In genomic region chr2:160275646-160276045, GRCh38 we compare ENCODE assay signal across 22 cellular contexts.
DNase-seq lines count a peak whose midpoint lies in the region; ATAC-seq, FAIRE-seq and TF ChIP-seq lines count a peak whose summit lies in the region.
"Had no signal": no experiment of that assay in that cellular context is flagged by ENCODE, and none has a peak within 500 bp of the region (broad histone marks: within the 10 kb centered on the region; RNA-seq: fewer than 3 reads in every experiment).

No MANE protein-coding gene starts in this region.

- no peaks in the 10 kb centered on the region for H3K27me3 ChIP-seq in endodermal cell (ENCODE audit: control insufficient read depth, insufficient read depth, low read length, poor library complexity, severe bottlenecking)
- no peaks in the 10 kb centered on the region for H3K27me3 ChIP-seq in thyroid gland
- H3K27me3 ChIP-seq: right atrium auricular region had no signal

- no peak overlapping the region for H3K9ac ChIP-seq in kidney (ENCODE audit: low read length in 2 of 2)
- H3K9ac ChIP-seq in endodermal cell (ENCODE audit: extremely low read depth, low read length, poor library complexity, severe bottlenecking): no peak overlapping the region

- no peaks in the 10 kb centered on the region for H3K27me3 Mint-ChIP-seq in natural killer cell treated with Interleukin-12 subunit alpha and Interleukin-12 subunit beta and Interleukin-15 and Interleukin-18, amount 100 ng/mL, for 72 hours
- no peaks in the 10 kb centered on the region for H3K27me3 Mint-ChIP-seq in endodermal cell (ENCODE audit: insufficient read depth)
- H3K27me3 Mint-ChIP-seq: activated B cell treated with CpG ODN at 0.5 μM for 24 hours; activated CD8-positive, alpha-beta T cell treated with anti-CD3 and anti-CD28 coated beads for 36 hours had no signal

- FAIRE-seq in A549 (lab: Jason Lieb, UNC) (no peak), kidney (lab: Jason Lieb, UNC) (no peak)
- FAIRE-seq: keratinocyte had no signal

- H3K27ac ChIP-seq in A549 (peak overlapping the region; percentile 43 to 67; a peak in 4 of 6 replicates), kidney (ENCODE audit: low read depth in 2 of 2, low read length in 2 of 2) (peak overlapping the region; percentile 78 to 79), endodermal cell (ENCODE audit: low read depth, low read length) (no peak overlapping the region), thyroid gland (no peak overlapping the region)
- H3K27ac ChIP-seq: right atrium auricular region, SK-N-MC had no signal

- H3K4me2 ChIP-seq in A549: peak overlapping the region; percentile 49

- peaks cover 43% of the 10 kb centered on the region for H3K36me3 Mint-ChIP-seq in natural killer cell treated with Interleukin-12 subunit alpha and Interleukin-12 subunit beta and Interleukin-15 and Interleukin-18, amount 100 ng/mL, for 72 hours
- H3K36me3 Mint-ChIP-seq in endodermal cell (ENCODE audit: low read depth): peaks cover 76% of the 10 kb centered on the region

- no peak for TF ChIP-seq RAD21 in A549 (conservative IDR thresholded peaks at IDR 0.05 in 1 of 2, IDR thresholded peaks at IDR 0.05 in 1 of 2)

- TF ChIP-seq POLR2A in A549 (IDR thresholded peaks at IDR 0.05; ENCODE audit: low read length) (no peak), thyroid gland (IDR thresholded peaks at IDR 0.05) (no peak)

- CTCF ChIA-PET in A549 (lab: Yijun Ruan, JAX): interaction anchor here (0.9 kb wide), 1 partner anchor 16 kb away, joined by 3 read pairs; no protein-coding TSS in a partner anchor

- DNase-seq in A549 (ENCODE audit: low read depth in 1 of 2, low spot score in 1 of 2) (peak in 1 of 2 experiments; percentile 45), DMS53 treated with DMSO at 0.1 percent for 48 hours (lab: John Stamatoyannopoulos, UW; ENCODE audit: unreplicated experiment) (peak; percentile 71), kidney (no peak), endodermal cell (no peak), thyroid gland (no peak), GM03348 (ENCODE audit: low spot score) (no peak)
- no peak for DNase-seq in natural killer cell treated with Interleukin-12 subunit alpha and Interleukin-12 subunit beta and Interleukin-15 and Interleukin-18, amount 100 ng/mL, for 72 hours (ENCODE audit: low spot score)
- DNase-seq: activated B cell treated with CpG ODN at 0.5 μM for 24 hours; activated naive CD4-positive, alpha-beta T cell; anterior cingulate cortex; C1 segment of cervical spinal cord; foreskin melanocyte; NCI-H1417; NCI-H2107; NCI-H510A; stimulated activated CD4-positive, alpha-beta T cell treated with anti-CD3 and anti-CD28 coated beads, Interleukin-15, amount 100 ng/mL, for 24 hours had no signal

- no peak overlapping the region for H3K4me3 ChIP-seq in A549
- H3K4me3 ChIP-seq in kidney (ENCODE audit: low read length in 2 of 2): no peak overlapping the region
- H3K4me3 ChIP-seq in endodermal cell (ENCODE audit: low read length): no peak overlapping the region
- H3K4me3 ChIP-seq in thyroid gland (replicated peaks in 1 of 3): no peak overlapping the region
- H3K4me3 ChIP-seq: HAP-1, right atrium auricular region, SK-N-MC had no signal

- peaks cover 11 to 20% of the 10 kb centered on the region in 2 donors for H3K36me3 ChIP-seq in kidney (ENCODE audit: control insufficient read depth in 1 of 2, insufficient read depth in 2 of 2, low read length in 2 of 2)
- peaks cover 86% of the 10 kb centered on the region for H3K36me3 ChIP-seq in endodermal cell (ENCODE audit: control insufficient read depth, insufficient read depth, low read length)
- peaks cover 18 to 19% of the 10 kb centered on the region in 2 donors for H3K36me3 ChIP-seq in thyroid gland

- peaks cover 8 to 29% of the 10 kb centered on the region in 2 donors for H3K4me1 Mint-ChIP-seq in natural killer cell treated with Interleukin-12 subunit alpha and Interleukin-12 subunit beta and Interleukin-15 and Interleukin-18, amount 100 ng/mL, for 72 hours (ENCODE audit: low read depth in 2 of 2)
- H3K4me1 Mint-ChIP-seq in endodermal cell: peaks cover 22% of the 10 kb centered on the region
- H3K4me1 Mint-ChIP-seq: activated B cell treated with CpG ODN at 0.5 μM for 24 hours had no signal

- no peak for TF ChIP-seq CTCF in A549 (IDR thresholded peaks at IDR 0.05)
- TF ChIP-seq CTCF in kidney (IDR thresholded peaks at IDR 0.05; ENCODE audit: borderline replicate concordance, extremely low read depth, insufficient read depth): no peak
- TF ChIP-seq CTCF in endodermal cell (conservative IDR thresholded peaks at IDR 0.05): no peak
- no peak for TF ChIP-seq CTCF in thyroid gland (IDR thresholded peaks at IDR 0.05)

- POLR2A ChIA-PET in A549 (lab: Yijun Ruan, JAX): no interaction called here

- TF ChIP-seq EP300 in A549 (IDR thresholded peaks at IDR 0.05): no peak

- peak; percentile 22 to 25; a peak in 2 of 6 replicates for ATAC-seq in A549
- ATAC-seq in natural killer cell treated with Interleukin-12 subunit alpha and Interleukin-12 subunit beta and Interleukin-15 and Interleukin-18, amount 100 ng/mL, for 72 hours: no peak
- no peak for ATAC-seq in GM21786 (IDR thresholded peaks at IDR 0.05; ENCODE audit: unreplicated experiment)
- ATAC-seq: activated CD8-positive, alpha-beta T cell treated with anti-CD3 and anti-CD28 coated beads for 36 hours had no signal

- no peaks in the 10 kb centered on the region for H3K9me3 Mint-ChIP-seq in natural killer cell treated with Interleukin-12 subunit alpha and Interleukin-12 subunit beta and Interleukin-15 and Interleukin-18, amount 100 ng/mL, for 72 hours
- H3K9me3 Mint-ChIP-seq in endodermal cell: no peaks in the 10 kb centered on the region
- H3K9me3 Mint-ChIP-seq: activated B cell treated with CpG ODN at 0.5 μM for 24 hours; activated CD8-positive, alpha-beta T cell treated with anti-CD3 and anti-CD28 coated beads for 36 hours had no signal

- 9% methylated on average over 3 of the region's 3 CpGs for WGBS in A549 (ENCODE audit: missing lambda C conversion rate)
- 98 to 100% methylated on average over 1 to 3 of the region's 3 CpGs for WGBS in endodermal cell (ENCODE audit: insufficient coverage in 1 of 2, insufficient read length in 1 of 2), 2 experiments
- WGBS in thyroid gland, 2 donors: 91 to 92% methylated on average over 3 of the region's 3 CpGs

- H3K4me1 ChIP-seq in A549 (peaks cover 86% of the 10 kb centered on the region), kidney (ENCODE audit: control insufficient read depth in 1 of 2, insufficient read depth in 1 of 2, low read depth in 1 of 2, low read length in 2 of 2) (peaks cover 12 to 13% of the 10 kb centered on the region in 2 donors), endodermal cell (ENCODE audit: control insufficient read depth, insufficient read depth, low read length) (peaks cover 3% of the 10 kb centered on the region), thyroid gland (peaks cover 10 to 14% of the 10 kb centered on the region in 2 donors)
- H3K4me1 ChIP-seq: HAP-1 had no signal

- no peaks in the 10 kb centered on the region for H3K9me3 ChIP-seq in A549
- H3K9me3 ChIP-seq in kidney (ENCODE audit: control insufficient read depth in 1 of 2, low read length in 2 of 2): no peaks in the 10 kb centered on the region
- no peaks in the 10 kb centered on the region for H3K9me3 ChIP-seq in endodermal cell (ENCODE audit: control insufficient read depth, low read length)
- no peaks in the 10 kb centered on the region for H3K9me3 ChIP-seq in thyroid gland
- H3K9me3 ChIP-seq: HAP-1, right atrium auricular region had no signal

- H3K4me3 Mint-ChIP-seq in natural killer cell treated with Interleukin-12 subunit alpha and Interleukin-12 subunit beta and Interleukin-15 and Interleukin-18, amount 100 ng/mL, for 72 hours: no peak overlapping the region
- H3K4me3 Mint-ChIP-seq in endodermal cell: no peak overlapping the region
- H3K4me3 Mint-ChIP-seq: activated B cell treated with CpG ODN at 0.5 μM for 24 hours; activated CD8-positive, alpha-beta T cell treated with anti-CD3 and anti-CD28 coated beads for 36 hours had no signal

- intact Hi-C loops in kidney (cut with DNase I): no loop called here
- intact Hi-C loops in thyroid gland (cut with DNase I): no loop called here

- H3K27ac Mint-ChIP-seq in natural killer cell treated with Interleukin-12 subunit alpha and Interleukin-12 subunit beta and Interleukin-15 and Interleukin-18, amount 100 ng/mL, for 72 hours: peak overlapping the region; percentile 32 to 47
- H3K27ac Mint-ChIP-seq in endodermal cell: no peak overlapping the region
- H3K27ac Mint-ChIP-seq: activated B cell treated with CpG ODN at 0.5 μM for 24 hours; activated CD8-positive, alpha-beta T cell treated with anti-CD3 and anti-CD28 coated beads for 36 hours had no signal

TF ChIP-seq in A549, 52 proteins besides CTCF, POLR2A, EP300 and RAD21 (continues in another document):
- TF ChIP-seq PHF8 (IDR thresholded peaks at IDR 0.05; ENCODE audit: borderline replicate concordance, low read depth): no peak
- no peak for TF ChIP-seq KDM5A (IDR thresholded peaks at IDR 0.05)
- no peak for TF ChIP-seq NR3C1 (IDR thresholded peaks at IDR 0.05)
- TF ChIP-seq ZNF302 (CRISPR knock-in tag; IDR thresholded peaks at IDR 0.05): no peak
- no peak for TF ChIP-seq CEBPB (IDR thresholded peaks at IDR 0.05)
- TF ChIP-seq HOXB5 (CRISPR knock-in tag; IDR thresholded peaks at IDR 0.05): no peak
- TF ChIP-seq ZSCAN20 (CRISPR knock-in tag; IDR thresholded peaks at IDR 0.05): no peak
- no peak for TF ChIP-seq ZC3H11A (IDR thresholded peaks at IDR 0.05)
- TF ChIP-seq RARB (CRISPR knock-in tag; IDR thresholded peaks at IDR 0.05): no peak
- no peak for TF ChIP-seq NPAS2 (CRISPR knock-in tag; IDR thresholded peaks at IDR 0.05; ENCODE audit: borderline replicate concordance)

Comparison
In these comparisons a context has a peak if more than half of its experiments do, and no peak if none do; other contexts are left out.
1. ATAC-seq: peak in A549 (2 of 2); none in natural killer cell treated with Interleukin-12 subunit alpha and Interleukin-12 subunit beta and Interleukin-15 and Interleukin-18, amount 100 ng/mL, for 72 hours (0 of 2) and GM21786 (single experiment).
2. H3K27ac ChIP-seq: peak in A549 (2 of 2) and kidney (2 of 2); none in endodermal cell (single experiment) and thyroid gland (0 of 3).